In genomic region chr10:92688927-92689662, GRCh38 we compare ENCODE assay signal across 8 cellular contexts. TPM values are rescaled to one million over a fixed set of nuclear protein-coding genes. Genes with fewer than 3 reads are reported as not detected.
A peak's percentile ranks its signal among the peaks of the same experiment; 100 is the strongest.
DNase-seq lines count a peak whose midpoint lies in the region; ATAC-seq, FAIRE-seq and TF ChIP-seq lines count a peak whose summit lies in the region.

No MANE protein-coding gene starts in this region.

- DNase-seq in GM12865 (ENCODE audit: low read depth) (peak; percentile 33), NT2/D1 (ENCODE audit: low read depth, low spot score) (no peak), left lung (peak; percentile 44 to 81), substantia nigra (lab: John Stamatoyannopoulos, UW) (peak in 2 of 49 donors; percentile 13 to 18), urothelium cell line (ENCODE audit: low spot score) (no peak)
- no peak for DNase-seq in central memory CD8-positive, alpha-beta T cell (ENCODE audit: low spot score in 2 of 2)

- intact Hi-C loops in left lung (cut with DNase I), result no loop called here

- no peaks in the 10 kb centered on the region for H3K36me3 Mint-ChIP-seq in central memory CD8-positive, alpha-beta T cell (ENCODE audit: insufficient read depth)

- no peaks in the 10 kb centered on the region for H3K36me3 ChIP-seq in NT2/D1 (ENCODE audit: insufficient read depth, insufficient read length, low read length)
- H3K36me3 ChIP-seq in left lung, result no peaks in the 10 kb centered on the region

- peaks cover 16% of the 10 kb centered on the region for H3K4me1 Mint-ChIP-seq in central memory CD8-positive, alpha-beta T cell

- TF ChIP-seq CTCF in GM12865 (IDR thresholded peaks at IDR 0.05; ENCODE audit: insufficient read depth, low read depth, low read length, missing control alignments) (no peak), left lung (IDR thresholded peaks at IDR 0.05) (no peak)

- H3K27ac Mint-ChIP-seq in central memory CD8-positive, alpha-beta T cell (ENCODE audit: low read depth), result peak overlapping the region; percentile 32

- peak overlapping the region; percentile 42 for H3K9ac ChIP-seq in NT2/D1 (ENCODE audit: insufficient read length, low read depth)

- H3K27me3 ChIP-seq in NT2/D1 (ENCODE audit: insufficient read depth, insufficient read length) (peaks cover 71% of the 10 kb centered on the region), left lung (peaks cover 12 to 37% of the 10 kb centered on the region in 2 donors)

- H3K27me3 Mint-ChIP-seq in central memory CD8-positive, alpha-beta T cell, result peaks cover 45% of the 10 kb centered on the region

- no peaks in the 10 kb centered on the region for H3K9me3 ChIP-seq in NT2/D1 (ENCODE audit: insufficient read depth, low read length)
- no peaks in the 10 kb centered on the region for H3K9me3 ChIP-seq in left lung

- H3K4me3 Mint-ChIP-seq in central memory CD8-positive, alpha-beta T cell, result peak overlapping the region; percentile 68

- peaks cover 5% of the 10 kb centered on the region for H3K4me1 ChIP-seq in NT2/D1 (ENCODE audit: insufficient read depth, insufficient read length)
- peaks cover 0 to 43% of the 10 kb centered on the region in 2 donors for H3K4me1 ChIP-seq in left lung

- H3K4me3 ChIP-seq in GM12865 (ENCODE audit: low read depth, low read length) (peak overlapping the region; percentile 49), NT2/D1 (ENCODE audit: insufficient read length, low read depth) (peak overlapping the region; percentile 37), left lung (peak overlapping the region; percentile 50 to 87)

- H3K9me3 Mint-ChIP-seq in central memory CD8-positive, alpha-beta T cell, result peaks cover 5% of the 10 kb centered on the region

- H3K27ac ChIP-seq in left lung, result peak overlapping the region; percentile 67 to 99
- peak overlapping the region; percentile 38 for H3K27ac ChIP-seq in substantia nigra (ENCODE audit: low read depth, low read length, poor library complexity, severe bottlenecking)

- no peak for FAIRE-seq in urothelium cell line (lab: Jason Lieb, UNC)

- peak; percentile 28 for ATAC-seq in HG02642 (IDR thresholded peaks at IDR 0.05; ENCODE audit: poor library complexity, unreplicated experiment)
- no peak for ATAC-seq in central memory CD8-positive, alpha-beta T cell (replicated peaks; ENCODE audit: extremely low read depth, poor library complexity, severe bottlenecking)
- ATAC-seq in left lung, result peak; percentile 42
- ATAC-seq in HG02884 (IDR thresholded peaks at IDR 0.05; ENCODE audit: unreplicated experiment), result no peak

RNA-seq across cellular contexts. Expression of gene HHEX, which starts 0.7 kb away (rescaled TPM):
- total RNA-seq in left lung, result 10 to 100 TPM; 13.7 to 22.8 TPM

Comparison
In these comparisons a context has a peak if more than half of its experiments do, and no peak if none do; other contexts are left out.
1. DNase-seq: peak in GM12865 (single experiment) and left lung (2 of 2); none in NT2/D1 (single experiment), central memory CD8-positive, alpha-beta T cell (0 of 2) and urothelium cell line (single experiment).
2. ATAC-seq: peak in HG02642 (single experiment) and left lung (single experiment); none in central memory CD8-positive, alpha-beta T cell (single experiment) and HG02884 (single experiment).
3. Peak in every context shown above with its lines, with median percentiles within 50 percentile points of each other: H3K4me3 ChIP-seq.